13 cellular contexts compared by ENCODE assay signal in genomic region chr21:41640756-41641509, GRCh38.
DNase-seq lines count a peak whose midpoint lies in the region; ATAC-seq, FAIRE-seq and TF ChIP-seq lines count a peak whose summit lies in the region.
"Had no signal": no experiment of that assay in that cellular context is flagged by ENCODE, and none has a peak within 500 bp of the region (broad histone marks: within the 10 kb centered on the region; RNA-seq: fewer than 3 reads in every experiment).

No MANE protein-coding gene starts in this region.

- H3K4me1 ChIP-seq in stomach: peaks cover 0 to 14% (median 2%) of the 10 kb centered on the region in 4 donors
- H3K4me1 ChIP-seq in effector memory CD4-positive, alpha-beta T cell (ENCODE audit: control insufficient read depth, insufficient read depth, low read length, poor library complexity, severe bottlenecking): no peaks in the 10 kb centered on the region

- DNase-seq in H54 (ENCODE audit: insufficient read length, low spot score): peak; percentile 50
- peak; percentile 13 for DNase-seq in amniotic stem cell (lab: John Stamatoyannopoulos, UW)
- DNase-seq in left cardiac atrium: no peak
- no peak for DNase-seq in stomach
- DNase-seq in GM13976 (ENCODE audit: low spot score): no peak
- DNase-seq in effector memory CD4-positive, alpha-beta T cell: no peak
- DNase-seq: activated CD8-positive, alpha-beta memory T cell treated with anti-CD3 and anti-CD28 coated beads for 24 hours; NCI-H1694 treated with DMSO at 0.1 percent for 48 hours; stimulated activated CD4-positive, alpha-beta T cell treated with anti-CD3 and anti-CD28 coated beads, Interleukin-2, amount 100 ng/mL, for 24 hours had no signal

- TF ChIP-seq EP300 in stomach (IDR thresholded peaks at IDR 0.05): no peak

- peaks cover 0 to 7% (median 0%) of the 10 kb centered on the region in 4 donors for H3K9me3 ChIP-seq in stomach
- H3K9me3 ChIP-seq in effector memory CD4-positive, alpha-beta T cell (ENCODE audit: control insufficient read depth, low read length): no peaks in the 10 kb centered on the region

- no peak overlapping the region for H3K4me3 ChIP-seq in stomach
- H3K4me3 ChIP-seq in effector memory CD4-positive, alpha-beta T cell (ENCODE audit: insufficient read depth, low read depth, low read length, poor library complexity, severe bottlenecking): no peak overlapping the region

- WGBS in stomach, 5 donors: 67 to 75% (median 74%) methylated on average over 6 of the region's 6 CpGs

- TF ChIP-seq CTCF in stomach (IDR thresholded peaks at IDR 0.05): no peak
- TF ChIP-seq CTCF in GM13976 (IDR thresholded peaks at IDR 0.05; ENCODE audit: borderline replicate concordance, control extremely low read depth, extremely low read depth, insufficient read depth, missing control alignments): no peak

- H3K27me3 ChIP-seq in stomach: peaks cover 0 to 8% (median 0%) of the 10 kb centered on the region in 3 donors
- H3K27me3 ChIP-seq in effector memory CD4-positive, alpha-beta T cell (replicated peaks; ENCODE audit: control insufficient read depth, insufficient read depth, low read length, poor library complexity, severe bottlenecking): peaks cover 3% of the 10 kb centered on the region

- no peaks in the 10 kb centered on the region for H3K36me3 ChIP-seq in stomach
- no peaks in the 10 kb centered on the region for H3K36me3 ChIP-seq in effector memory CD4-positive, alpha-beta T cell (ENCODE audit: control insufficient read depth, insufficient read depth, low read length)

- no peak for TF ChIP-seq POLR2A in H54 (IDR thresholded peaks at IDR 0.05; ENCODE audit: low read depth, low read length)
- TF ChIP-seq POLR2A in stomach (IDR thresholded peaks at IDR 0.05): no peak

- peak overlapping the region in 4 of 5 donors; percentile 55 to 69 (median 57) for H3K27ac ChIP-seq in stomach
- no peak overlapping the region for H3K27ac ChIP-seq in effector memory CD4-positive, alpha-beta T cell (ENCODE audit: insufficient read depth, low read length, poor library complexity, severe bottlenecking)

- intact Hi-C loops in left cardiac atrium (cut with DNase I): no loop called here
- intact Hi-C loops in stomach (cut with DNase I; ENCODE audit: low total_unique reads): no loop called here

- no peak for FAIRE-seq in H54 (lab: Jason Lieb, UNC)
- FAIRE-seq: D721Med, frontal cortex had no signal

- peak; percentile 48 to 74 for ATAC-seq in left cardiac atrium
- ATAC-seq in HG03432 (IDR thresholded peaks at IDR 0.05; ENCODE audit: unreplicated experiment): no peak
- ATAC-seq in GM19328 (IDR thresholded peaks at IDR 0.05; ENCODE audit: unreplicated experiment): no peak

- in situ Hi-C loops in GM13976 (cut with MboI; ENCODE audit: low sequenced_read_pairs, unreplicated experiment): no loop called here

Comparison
In these comparisons a context has a peak if more than half of its experiments do, and no peak if none do; other contexts are left out.
1. DNase-seq: peak in H54 (single experiment) and amniotic stem cell (single experiment); none in left cardiac atrium (single experiment), stomach (single experiment), GM13976 (single experiment) and effector memory CD4-positive, alpha-beta T cell (0 of 3).
2. ATAC-seq: peak in left cardiac atrium (2 of 2); none in HG03432 (single experiment) and GM19328 (single experiment).